In genomic region chr6:97195117-97195516, GRCh38 we compare ENCODE assay signal across 17 cellular contexts.
DNase-seq lines count a peak whose midpoint lies in the region; ATAC-seq and TF ChIP-seq lines count a peak whose summit lies in the region.
"Had no signal": no experiment of that assay in that cellular context is flagged by ENCODE, and none has a peak within 500 bp of the region (broad histone marks: within the 10 kb centered on the region; RNA-seq: fewer than 3 reads in every experiment).

No MANE protein-coding gene starts in this region.

- H4K20me1 ChIP-seq in H9 (ENCODE audit: control insufficient read depth, insufficient read depth, insufficient read length), result no peaks in the 10 kb centered on the region

- H3K4me1 Mint-ChIP-seq in T-helper 17 cell (no peaks in the 10 kb centered on the region), H9 (peaks cover 3 to 4% of the 10 kb centered on the region in 2 experiments; a peak in 3 of 4 replicates)

- H3K56ac ChIP-seq in H9 (ENCODE audit: insufficient read length, low read depth, low read length), result no peak overlapping the region

- H4K91ac ChIP-seq in H9 (ENCODE audit: insufficient read length, low read depth, low read length), result no peak overlapping the region

- no peak overlapping the region for H4K5ac ChIP-seq in H9 (ENCODE audit: insufficient read length, low read depth, low read length)

- no peak overlapping the region for H2AK5ac ChIP-seq in H9 (ENCODE audit: insufficient read length, low read length)

- H3T11ph ChIP-seq in H9 (ENCODE audit: low read length), result no peak overlapping the region

- H3K27ac Mint-ChIP-seq in T-helper 17 cell, result no peak overlapping the region
- no peak overlapping the region for H3K27ac Mint-ChIP-seq in H9
- H3K27ac Mint-ChIP-seq: activated T-helper 2 cell treated with anti-CD3 and anti-CD28 coated beads, Interferon-gamma antibody, Interleukin-2, Interleukin-4, amounts not matched to agents 10 μg/mL and 5 μg/mL and 100 μg/mL, durations not matched to agents 14 hours and 24 hours and 36 hours; HFFc6 had no signal

- H3K4me2 ChIP-seq in H9 (ENCODE audit: insufficient read depth, insufficient read length, low read length), result no peak overlapping the region
- H3K4me2 ChIP-seq: PC-9, SK-N-SH had no signal

- H4K8ac ChIP-seq in H9 (replicated peaks; ENCODE audit: insufficient read length, low read depth, low read length), result no peak overlapping the region

- no peak overlapping the region for H3K4me3 ChIP-seq in astrocyte of the spinal cord (ENCODE audit: low read depth, low read length)
- H3K4me3 ChIP-seq in mucosa of descending colon, result no peak overlapping the region
- H3K4me3 ChIP-seq in upper lobe of right lung, result no peak overlapping the region
- H3K4me3 ChIP-seq: esophagus squamous epithelium, left ventricle myocardium inferior, PC-9 had no signal

- no peak overlapping the region for H3K4ac ChIP-seq in H9 (ENCODE audit: low read depth, low read length)

- peak; percentile 28 for ATAC-seq in mucosa of descending colon
- no peak for ATAC-seq in T-helper 17 cell
- no peak for ATAC-seq in upper lobe of right lung

- TF ChIP-seq CTCF in astrocyte of the spinal cord (IDR thresholded peaks at IDR 0.05; ENCODE audit: low read depth, low read length) (no peak), mucosa of descending colon (IDR thresholded peaks at IDR 0.05) (no peak), H9 (conservative IDR thresholded peaks at IDR 0.05) (no peak), upper lobe of right lung (IDR thresholded peaks at IDR 0.05) (no peak)

- H3K9ac ChIP-seq in H9 (ENCODE audit: extremely low read depth, insufficient read length, low read length), result no peak overlapping the region
- H3K9ac ChIP-seq: parathyroid adenoma, SK-N-SH had no signal

- H2AFZ ChIP-seq in H9 (ENCODE audit: low read length), result no peak overlapping the region
- H2AFZ ChIP-seq: parathyroid adenoma, PC-9 had no signal

- no peak overlapping the region for H2BK15ac ChIP-seq in H9 (ENCODE audit: low read depth, low read length)

- no peaks in the 10 kb centered on the region for H3K79me2 ChIP-seq in H9 (ENCODE audit: insufficient read depth, low read length)
- H3K79me2 ChIP-seq: parathyroid adenoma had no signal

- no peak overlapping the region for H2BK20ac ChIP-seq in H9 (ENCODE audit: low read depth, low read length, poor library complexity, severe bottlenecking)

- H3K4me3 Mint-ChIP-seq in T-helper 17 cell, result no peak overlapping the region
- H3K4me3 Mint-ChIP-seq in H9, result no peak overlapping the region
- H3K4me3 Mint-ChIP-seq: HFFc6 had no signal

- no peak overlapping the region for H3K18ac ChIP-seq in H9 (ENCODE audit: insufficient read length, low read depth, low read length)

- no peaks in the 10 kb centered on the region for H3K79me1 ChIP-seq in H9 (ENCODE audit: insufficient read depth, low read depth, low read length, poor library complexity, severe bottlenecking)

- no peak overlapping the region for H2BK12ac ChIP-seq in H9 (ENCODE audit: insufficient read length, low read depth, low read length)

- no peaks in the 10 kb centered on the region for H3K23me2 ChIP-seq in H9 (ENCODE audit: insufficient read length, low read depth, low read length, poor library complexity, severe bottlenecking)

- no peak overlapping the region for H3K27ac ChIP-seq in H9 (ENCODE audit: insufficient read length, low read depth, low read length)
- H3K27ac ChIP-seq in upper lobe of right lung, result no peak overlapping the region
- H3K27ac ChIP-seq: esophagus squamous epithelium, left ventricle myocardium inferior, parathyroid adenoma, PC-9, WERI-Rb-1 had no signal

- in situ Hi-C loops in astrocyte of the spinal cord (cut with HindIII; ENCODE audit: low sequenced_read_pairs), result no loop called here

- WGBS in H9 (ENCODE audit: extremely low coverage, insufficient read length, low lambda C conversion rate), result no CpG with 5 or more reads among the region's 1 CpG

- no peaks in the 10 kb centered on the region for H3K9me3 ChIP-seq in mucosa of descending colon
- H3K9me3 ChIP-seq in T-helper 17 cell (ENCODE audit: control insufficient read depth, low read length, poor library complexity, severe bottlenecking), result no peaks in the 10 kb centered on the region
- no peaks in the 10 kb centered on the region for H3K9me3 ChIP-seq in H9 (ENCODE audit: control insufficient read depth, low read depth, low read length)
- H3K9me3 ChIP-seq in upper lobe of right lung, result no peaks in the 10 kb centered on the region
- H3K9me3 ChIP-seq: esophagus squamous epithelium, left ventricle myocardium inferior, SK-N-SH had no signal

- no peaks in the 10 kb centered on the region; a peak in 1 of 5 replicates for H3K9me3 Mint-ChIP-seq in H9
- H3K9me3 Mint-ChIP-seq: activated T-helper 2 cell treated with anti-CD3 and anti-CD28 coated beads, Interferon-gamma antibody, Interleukin-2, Interleukin-4, amounts not matched to agents 10 μg/mL and 5 μg/mL and 100 μg/mL, durations not matched to agents 14 hours and 24 hours and 36 hours; HFFc6 had no signal

- H3K27me3 ChIP-seq in H9 (ENCODE audit: insufficient read depth, low read length) (no peaks in the 10 kb centered on the region), upper lobe of right lung (no peaks in the 10 kb centered on the region)
- H3K27me3 ChIP-seq: esophagus squamous epithelium had no signal

- H3K36me3 Mint-ChIP-seq in T-helper 17 cell (ENCODE audit: low read depth) (peaks cover 2% of the 10 kb centered on the region), H9 (ENCODE audit: insufficient read depth in 1 of 3, low read depth in 3 of 3) (peaks cover 0 to 7% (median 5%) of the 10 kb centered on the region in 3 experiments; a peak in 6 of 7 replicates)

- H3K27me3 Mint-ChIP-seq in T-helper 17 cell, result no peaks in the 10 kb centered on the region
- H3K27me3 Mint-ChIP-seq in H9 (ENCODE audit: low read depth), result no peaks in the 10 kb centered on the region

- no peak overlapping the region for H2BK5ac ChIP-seq in H9 (ENCODE audit: insufficient read length, low read length)

- intact Hi-C loops in mucosa of descending colon (cut with DNase I, micrococcal nuclease) (no loop called here), upper lobe of right lung (cut with DNase I) (no loop called here)

- DNase-seq in DMS79 treated with DMSO at 0.1 percent for 48 hours (lab: John Stamatoyannopoulos, UW) (peak; percentile 90), NCI-H1694 (lab: John Stamatoyannopoulos, UW) (peak; percentile 41), astrocyte of the spinal cord (ENCODE audit: low read depth, low spot score) (peak; percentile 24), mucosa of descending colon (peak in 1 of 3 donors; percentile 31), T-helper 17 cell (no peak), H9 (no peak), upper lobe of right lung (no peak), epidermal melanocyte (ENCODE audit: insufficient read length, low spot score) (no peak)
- DNase-seq: C1 segment of cervical spinal cord, esophagus squamous epithelium, HFFc6, left ventricle myocardium inferior, PC-9, SK-N-SH, WERI-Rb-1 had no signal

- no peaks in the 10 kb centered on the region for H3K36me3 ChIP-seq in mucosa of descending colon (ENCODE audit: low read depth)
- no peaks in the 10 kb centered on the region for H3K36me3 ChIP-seq in upper lobe of right lung
- H3K36me3 ChIP-seq: left ventricle myocardium inferior had no signal

- H3K4me1 ChIP-seq in mucosa of descending colon (ENCODE audit: low read depth), result no peaks in the 10 kb centered on the region
- no peaks in the 10 kb centered on the region for H3K4me1 ChIP-seq in H9 (ENCODE audit: insufficient read depth, low read length)
- H3K4me1 ChIP-seq in upper lobe of right lung, result no peaks in the 10 kb centered on the region
- H3K4me1 ChIP-seq: esophagus squamous epithelium, parathyroid adenoma had no signal

- H3K14ac ChIP-seq in H9 (ENCODE audit: insufficient read depth, low read length), result no peak overlapping the region

- no peak overlapping the region for H3K23ac ChIP-seq in H9 (ENCODE audit: insufficient read length, low read depth, low read length)

- no peak overlapping the region for H2BK120ac ChIP-seq in H9 (ENCODE audit: low read depth, low read length, poor library complexity, severe bottlenecking)

Comparison
In these comparisons a context has a peak if more than half of its experiments do, and no peak if none do; other contexts are left out.
1. DNase-seq: peak in DMS79 treated with DMSO at 0.1 percent for 48 hours (single experiment), NCI-H1694 (single experiment) and astrocyte of the spinal cord (single experiment); none in T-helper 17 cell (0 of 3), H9 (single experiment), upper lobe of right lung (single experiment) and epidermal melanocyte (single experiment).